In the genomic region with DNA sequence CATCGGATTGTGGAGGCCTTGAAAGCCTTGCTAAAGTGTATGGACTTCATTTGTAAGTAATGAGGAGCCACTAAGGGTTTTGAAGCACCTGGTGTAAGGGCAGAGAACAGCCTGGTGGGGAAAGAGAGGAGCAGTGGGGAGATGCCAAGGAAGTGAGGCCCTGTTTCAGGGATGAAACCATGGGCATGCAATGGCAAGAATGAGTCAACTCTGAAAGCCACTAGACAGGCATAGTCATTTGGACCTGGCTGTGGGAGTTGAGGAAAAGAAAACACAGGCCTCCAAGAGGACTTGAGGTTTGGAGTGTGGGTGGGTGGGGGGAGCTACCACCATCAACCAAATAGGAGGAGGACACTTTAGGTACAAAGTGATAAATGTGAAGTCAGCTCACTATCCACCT, we compare ENCODE assay signal across 18 cellular contexts. TPM values are rescaled to one million over a fixed set of nuclear protein-coding genes. Genes with fewer than 3 reads are reported as not detected.
DNase-seq lines count a peak whose midpoint lies in the region; ATAC-seq and TF ChIP-seq lines count a peak whose summit lies in the region.
"Had no signal": no experiment of that assay in that cellular context is flagged by ENCODE, and none has a peak within 500 bp of the region (broad histone marks: within the 10 kb centered on the region; RNA-seq: fewer than 3 reads in every experiment).

No MANE protein-coding gene starts in this region.

- no peaks in the 10 kb centered on the region for H3K36me3 Mint-ChIP-seq in activated CD4-positive, alpha-beta T cell treated with anti-CD3 and anti-CD28 coated beads, Interleukin-2, amount 10 ng/mL, durations not matched to agents 7 days and 5 days (ENCODE audit: low read depth)
- no peaks in the 10 kb centered on the region for H3K36me3 Mint-ChIP-seq in T-helper 2 cell treated with Interferon-gamma antibody and Interleukin-4, amounts not matched to agents 5 μg/mL and 100 μg/mL, for 36 hours (ENCODE audit: low read depth)
- H3K36me3 Mint-ChIP-seq: CD8-positive, alpha-beta T cell had no signal

- ATAC-seq in GM21447 (IDR thresholded peaks at IDR 0.05; ENCODE audit: unreplicated experiment): no peak
- ATAC-seq: CD8-positive, alpha-beta T cell; right lobe of liver had no signal

- CTCF ChIA-PET in activated CD4-positive, alpha-beta T cell treated with anti-CD3 and anti-CD28 coated beads, Interleukin-2, amount 10 ng/mL, durations not matched to agents 7 days and 5 days (lab: Charles Lee): interaction anchor here (0.8 to 1.8 kb wide), 4 partner anchors 9 to 83 kb away, joined by 3 to 5 read pairs (median 3); no protein-coding TSS in a partner anchor

- no peak for TF ChIP-seq CTCF in suprapubic skin (IDR thresholded peaks at IDR 0.05)

- H3K4me1 Mint-ChIP-seq in activated CD4-positive, alpha-beta T cell treated with anti-CD3 and anti-CD28 coated beads, Interleukin-2, amount 10 ng/mL, durations not matched to agents 7 days and 5 days: peaks cover 3% of the 10 kb centered on the region
- H3K4me1 Mint-ChIP-seq in T-helper 2 cell treated with Interferon-gamma antibody and Interleukin-4, amounts not matched to agents 5 μg/mL and 100 μg/mL, for 36 hours (ENCODE audit: low read depth): peaks cover 5% of the 10 kb centered on the region
- H3K4me1 Mint-ChIP-seq: activated B cell treated with CpG ODN at 0.5 μM for 24 hours; activated naive CD4-positive, alpha-beta T cell treated with anti-CD3 and anti-CD28 coated beads, Interleukin-2, amount 50 U/mL, for 24 hours had no signal

- no peak overlapping the region for H3K27ac ChIP-seq in suprapubic skin
- H3K27ac ChIP-seq: right lobe of liver, transverse colon had no signal

- no peak for TF ChIP-seq POLR2A in suprapubic skin (IDR thresholded peaks at IDR 0.05)

- no peaks in the 10 kb centered on the region for H3K4me1 ChIP-seq in suprapubic skin
- H3K4me1 ChIP-seq: right lobe of liver, transverse colon had no signal

- H3K9me3 ChIP-seq in suprapubic skin: no peaks in the 10 kb centered on the region
- H3K9me3 ChIP-seq: right lobe of liver, transverse colon had no signal

- H3K9me3 Mint-ChIP-seq in activated CD4-positive, alpha-beta T cell treated with anti-CD3 and anti-CD28 coated beads, Interleukin-2, amount 10 ng/mL, durations not matched to agents 7 days and 5 days: peaks cover 3% of the 10 kb centered on the region
- H3K9me3 Mint-ChIP-seq in T-helper 2 cell treated with Interferon-gamma antibody and Interleukin-4, amounts not matched to agents 5 μg/mL and 100 μg/mL, for 36 hours: no peaks in the 10 kb centered on the region
- H3K9me3 Mint-ChIP-seq: activated B cell treated with CpG ODN at 0.5 μM for 24 hours; activated naive CD4-positive, alpha-beta T cell treated with anti-CD3 and anti-CD28 coated beads, Interleukin-2, amount 50 U/mL, for 24 hours; CD8-positive, alpha-beta T cell had no signal

- DNase-seq in activated CD4-positive, alpha-beta T cell treated with anti-CD3 and anti-CD28 coated beads, Interleukin-2, amount 50 U/mL, for 48 hours: peak; percentile 60 to 69
- DNase-seq in activated CD4-positive, alpha-beta T cell treated with anti-CD3 and anti-CD28 coated beads, Interleukin-2, amount 10 ng/mL, durations not matched to agents 7 days and 5 days: no peak
- peak; percentile 73 for DNase-seq in T-helper 2 cell treated with Interferon-gamma antibody and Interleukin-4, amounts not matched to agents 5 μg/mL and 100 μg/mL, for 36 hours (ENCODE audit: low spot score)
- DNase-seq in dedifferentiated amniotic fluid mesenchymal stem cell (ENCODE audit: extremely low spot score) (peak; percentile 20), NCI-H146 treated with DMSO at 0.1 percent for 48 hours (lab: John Stamatoyannopoulos, UW; ENCODE audit: unreplicated experiment) (no peak), suprapubic skin (ENCODE audit: low spot score in 2 of 2) (no peak)
- peak; percentile 7 to 42 for DNase-seq in stimulated activated CD8-positive, alpha-beta memory T cell treated with anti-CD3 and anti-CD28 coated beads, Interleukin-2, amount 100 ng/mL, for 48 hours (ENCODE audit: low read depth in 2 of 2)
- DNase-seq: activated B cell treated with CpG ODN at 0.5 μM for 24 hours; CD8-positive, alpha-beta T cell; NCI-H1930; NCI-H526 treated with DMSO at 0.1 percent for 48 hours; right lobe of liver; transverse colon had no signal

- H3K27me3 ChIP-seq in suprapubic skin: no peaks in the 10 kb centered on the region
- H3K27me3 ChIP-seq: right lobe of liver, transverse colon had no signal

- H3K36me3 ChIP-seq in suprapubic skin: no peaks in the 10 kb centered on the region
- H3K36me3 ChIP-seq: right lobe of liver, transverse colon had no signal

- POLR2A ChIA-PET in activated CD4-positive, alpha-beta T cell treated with anti-CD3 and anti-CD28 coated beads, Interleukin-2, amount 10 ng/mL, durations not matched to agents 7 days and 5 days (lab: Charles Lee): no interaction called here

- no peak overlapping the region for H3K27ac Mint-ChIP-seq in activated CD4-positive, alpha-beta T cell treated with anti-CD3 and anti-CD28 coated beads, Interleukin-2, amount 10 ng/mL, durations not matched to agents 7 days and 5 days
- H3K27ac Mint-ChIP-seq in T-helper 2 cell treated with Interferon-gamma antibody and Interleukin-4, amounts not matched to agents 5 μg/mL and 100 μg/mL, for 36 hours: no peak overlapping the region
- H3K27ac Mint-ChIP-seq: activated B cell treated with CpG ODN at 0.5 μM for 24 hours; activated naive CD4-positive, alpha-beta T cell treated with anti-CD3 and anti-CD28 coated beads, Interleukin-2, amount 50 U/mL, for 24 hours; CD8-positive, alpha-beta T cell had no signal

- peaks cover 9% of the 10 kb centered on the region for H3K27me3 Mint-ChIP-seq in activated CD4-positive, alpha-beta T cell treated with anti-CD3 and anti-CD28 coated beads, Interleukin-2, amount 10 ng/mL, durations not matched to agents 7 days and 5 days
- H3K27me3 Mint-ChIP-seq in T-helper 2 cell treated with Interferon-gamma antibody and Interleukin-4, amounts not matched to agents 5 μg/mL and 100 μg/mL, for 36 hours (ENCODE audit: low read depth): peaks cover 9% of the 10 kb centered on the region
- H3K27me3 Mint-ChIP-seq: activated B cell treated with CpG ODN at 0.5 μM for 24 hours; activated naive CD4-positive, alpha-beta T cell treated with anti-CD3 and anti-CD28 coated beads, Interleukin-2, amount 50 U/mL, for 24 hours had no signal

- TF ChIP-seq EP300 in suprapubic skin (IDR thresholded peaks at IDR 0.05): no peak

- no peak overlapping the region for H3K4me3 ChIP-seq in suprapubic skin
- H3K4me3 ChIP-seq: right lobe of liver, transverse colon had no signal

- H3K4me3 Mint-ChIP-seq in activated CD4-positive, alpha-beta T cell treated with anti-CD3 and anti-CD28 coated beads, Interleukin-2, amount 10 ng/mL, durations not matched to agents 7 days and 5 days: no peak overlapping the region
- H3K4me3 Mint-ChIP-seq in T-helper 2 cell treated with Interferon-gamma antibody and Interleukin-4, amounts not matched to agents 5 μg/mL and 100 μg/mL, for 36 hours: no peak overlapping the region
- H3K4me3 Mint-ChIP-seq: activated B cell treated with CpG ODN at 0.5 μM for 24 hours; activated naive CD4-positive, alpha-beta T cell treated with anti-CD3 and anti-CD28 coated beads, Interleukin-2, amount 50 U/mL, for 24 hours; CD8-positive, alpha-beta T cell had no signal

- WGBS in suprapubic skin: 100% methylated on average over 1 of the region's 1 CpG

RNA-seq across cellular contexts. Expression of gene XCR1, which starts 7.6 kb away (rescaled TPM):
- not detected for total RNA-seq in activated CD4-positive, alpha-beta T cell treated with anti-CD3 and anti-CD28 coated beads, Interleukin-2, amount 10 ng/mL, durations not matched to agents 7 days and 5 days
- total RNA-seq in suprapubic skin: 1 to 10 TPM in 2 of 4 donors, under 1 TPM in 1, not detected in 1; 0.93 to 7.2 (median 1.9) TPM
- total RNA-seq: activated B cell treated with CpG ODN at 0.5 μM for 24 hours; CD8-positive, alpha-beta T cell; cerebellum; G401; MCF 10A had no signal

RNA-seq across cellular contexts. Expression of gene FYCO1, which starts 24.1 kb away (rescaled TPM):
- total RNA-seq in activated CD4-positive, alpha-beta T cell treated with anti-CD3 and anti-CD28 coated beads, Interleukin-2, amount 10 ng/mL, durations not matched to agents 7 days and 5 days: 10 to 100 TPM; 15.1 to 15.7 TPM
- 10 to 100 TPM; 45.3 to 64.5 (median 53.7) TPM for total RNA-seq in suprapubic skin

Comparison
In these comparisons a context has a peak if more than half of its experiments do, and no peak if none do; other contexts are left out.
1. DNase-seq: peak in activated CD4-positive, alpha-beta T cell treated with anti-CD3 and anti-CD28 coated beads, Interleukin-2, amount 50 U/mL, for 48 hours (2 of 2), T-helper 2 cell treated with Interferon-gamma antibody and Interleukin-4, amounts not matched to agents 5 μg/mL and 100 μg/mL, for 36 hours (single experiment), dedifferentiated amniotic fluid mesenchymal stem cell (single experiment) and stimulated activated CD8-positive, alpha-beta memory T cell treated with anti-CD3 and anti-CD28 coated beads, Interleukin-2, amount 100 ng/mL, for 48 hours (2 of 2); none in activated CD4-positive, alpha-beta T cell treated with anti-CD3 and anti-CD28 coated beads, Interleukin-2, amount 10 ng/mL, durations not matched to agents 7 days and 5 days (single experiment), NCI-H146 treated with DMSO at 0.1 percent for 48 hours (single experiment) and suprapubic skin (0 of 2).